ENCODE assay signal across 11 cellular contexts in the genomic region with DNA sequence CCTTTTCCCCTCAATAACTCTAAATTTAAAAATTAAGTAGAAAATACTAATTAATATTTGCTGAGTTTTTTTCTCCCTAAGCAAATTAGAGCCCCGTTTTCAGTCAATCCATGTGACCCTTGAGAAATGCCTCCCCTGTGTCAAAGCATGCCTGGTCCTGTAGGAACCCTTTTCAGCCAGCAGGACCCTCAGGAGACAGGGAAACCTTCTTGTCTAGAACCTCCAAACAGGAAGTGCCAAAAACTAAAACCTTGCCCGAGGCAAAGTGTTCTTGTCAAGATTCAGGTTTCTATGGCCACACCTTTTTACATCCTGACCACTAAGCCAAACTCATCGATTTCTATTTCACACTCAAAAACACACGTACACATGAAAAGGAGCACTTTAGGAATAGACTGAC.
DNase-seq lines count a peak whose midpoint lies in the region; ATAC-seq, FAIRE-seq and TF ChIP-seq lines count a peak whose summit lies in the region.
"Had no signal": no experiment of that assay in that cellular context is flagged by ENCODE, and none has a peak within 500 bp of the region (broad histone marks: within the 10 kb centered on the region; RNA-seq: fewer than 3 reads in every experiment).

No MANE protein-coding gene starts in this region.

- ATAC-seq in CD4-positive, alpha-beta T cell (ENCODE audit: poor library complexity), result peak; percentile 37
- ATAC-seq in foreskin keratinocyte (peak; percentile 26), HG02623 (IDR thresholded peaks at IDR 0.05; ENCODE audit: unreplicated experiment) (no peak)

- no peaks in the 10 kb centered on the region for H3K9me3 ChIP-seq in CD4-positive, alpha-beta T cell (ENCODE audit: control insufficient read depth, low read length)
- no peaks in the 10 kb centered on the region for H3K9me3 ChIP-seq in small intestine (ENCODE audit: control insufficient read depth, low read depth)
- H3K9me3 ChIP-seq: thyroid gland had no signal

- 65 to 71% (median 71%) methylated on average over 4 of the region's 4 CpGs for WGBS in small intestine, 3 donors

- no peaks in the 10 kb centered on the region for H3K36me3 ChIP-seq in small intestine (ENCODE audit: control insufficient read depth in 2 of 2, insufficient read depth in 2 of 2, low read length in 2 of 2)
- H3K36me3 ChIP-seq: thyroid gland had no signal

- in situ Hi-C loops in SK-MEL-5 (cut with HindIII; ENCODE audit: low pct_unique_long_range_greater_than_20kb, low sequenced_read_pairs), result loop anchor here (10.0 kb wide), 1 partner anchor 93 kb away; no protein-coding TSS in a partner anchor

- peak overlapping the region; percentile 38 for H3K27ac Mint-ChIP-seq in CD4-positive, alpha-beta T cell

- no peak overlapping the region for H3K4me3 Mint-ChIP-seq in CD4-positive, alpha-beta T cell

- no peak for FAIRE-seq in small intestine (lab: Jason Lieb, UNC)

- no peaks in the 10 kb centered on the region for H3K36me3 Mint-ChIP-seq in CD4-positive, alpha-beta T cell (ENCODE audit: low read depth)

- no peak overlapping the region for H3K4me3 ChIP-seq in GM12875 (ENCODE audit: low read depth, low read length)
- H3K4me3 ChIP-seq in small intestine (ENCODE audit: low read depth in 1 of 2, low read length in 2 of 2), result no peak overlapping the region
- H3K4me3 ChIP-seq: thyroid gland had no signal

- no peaks in the 10 kb centered on the region for H3K9me3 Mint-ChIP-seq in CD4-positive, alpha-beta T cell

- H3K4me1 Mint-ChIP-seq in CD4-positive, alpha-beta T cell (ENCODE audit: low read depth), result peaks cover 49% of the 10 kb centered on the region

- peaks cover 30% of the 10 kb centered on the region for H3K4me1 ChIP-seq in foreskin keratinocyte
- H3K4me1 ChIP-seq in small intestine (ENCODE audit: control insufficient read depth in 2 of 2, insufficient read depth in 1 of 2, low read depth in 1 of 2, low read length in 1 of 2), result no peaks in the 10 kb centered on the region
- H3K4me1 ChIP-seq: thyroid gland had no signal

- no peak for TF ChIP-seq CTCF in CD4-positive, alpha-beta T cell (IDR thresholded peaks at IDR 0.05)
- TF ChIP-seq CTCF in GM12875 (IDR thresholded peaks at IDR 0.05; ENCODE audit: borderline replicate concordance, insufficient read depth, low read depth, low read length), result peak; percentile 26; the same call in 1 of the 2 replicates
- TF ChIP-seq CTCF in foreskin keratinocyte (conservative IDR thresholded peaks at IDR 0.05), result peak; percentile 43

- no peak for DNase-seq in CD4-positive, alpha-beta T cell
- DNase-seq in SK-MEL-5 (ENCODE audit: low read depth, low spot score) (peak; percentile 76), foreskin keratinocyte (peak in 1 of 2 donors; percentile 54), small intestine (no peak), SHP77 treated with DMSO at 0.1 percent for 48 hours (lab: John Stamatoyannopoulos, UW) (no peak)
- no peak for DNase-seq in activated effector memory CD4-positive, alpha-beta T cell treated with Interleukin-2 at 50 U/mL for 16 hours
- DNase-seq: activated T-cell treated with anti-CD3 and anti-CD28 coated beads, Interleukin-2, amount 50 U/mL, for 1 hour; stimulated activated CD4-positive, alpha-beta T cell treated with anti-CD3 and anti-CD28 coated beads, Interleukin-15, amount 100 ng/mL, for 24 hours; thyroid gland had no signal

- POLR2A ChIA-PET in CD4-positive, alpha-beta T cell (lab: Charles Lee), result interaction anchor here (1.0 to 5.6 kb wide), 8 partner anchors 9 to 108 kb away, joined by 3 to 98 read pairs (median 4); partner anchors contain the start of genes CBX3, HNRNPA2B1 and NFE2L3

- no peak overlapping the region for H3K27ac ChIP-seq in CD4-positive, alpha-beta T cell (ENCODE audit: low read depth, low read length)
- H3K27ac ChIP-seq in foreskin keratinocyte (no peak overlapping the region), small intestine (ENCODE audit: low read depth in 1 of 2, low read length in 1 of 2) (no peak overlapping the region)
- H3K27ac ChIP-seq: thyroid gland had no signal

- intact Hi-C loops in CD4-positive, alpha-beta T cell (cut with DNase I, micrococcal nuclease), result loop anchor here (1.0 to 10.0 kb wide), 6 partner anchors 60 to 1073 kb away; partner anchors contain the start of genes HOXA9 (in 1 of the 2), NFE2L3 (in 1 of the 2) and SNX10 (in 1 of the 2)

- H3K27me3 ChIP-seq in CD4-positive, alpha-beta T cell (ENCODE audit: control insufficient read depth, insufficient read depth, low read length), result no peaks in the 10 kb centered on the region
- H3K27me3 ChIP-seq in foreskin keratinocyte (no peaks in the 10 kb centered on the region), small intestine (ENCODE audit: control insufficient read depth in 2 of 2, insufficient read depth in 2 of 2, low read length in 2 of 2) (no peaks in the 10 kb centered on the region)
- H3K27me3 ChIP-seq: thyroid gland had no signal

- H3K27me3 Mint-ChIP-seq in CD4-positive, alpha-beta T cell, result no peaks in the 10 kb centered on the region

- CTCF ChIA-PET in CD4-positive, alpha-beta T cell (lab: Charles Lee), result interaction anchor here (0.9 to 3.1 kb wide), 7 partner anchors 105 to 1069 kb away, joined by 3 to 30 read pairs (median 5); no protein-coding TSS in a partner anchor
